ENCODE assay signal across 7 cellular contexts in the genomic region with DNA sequence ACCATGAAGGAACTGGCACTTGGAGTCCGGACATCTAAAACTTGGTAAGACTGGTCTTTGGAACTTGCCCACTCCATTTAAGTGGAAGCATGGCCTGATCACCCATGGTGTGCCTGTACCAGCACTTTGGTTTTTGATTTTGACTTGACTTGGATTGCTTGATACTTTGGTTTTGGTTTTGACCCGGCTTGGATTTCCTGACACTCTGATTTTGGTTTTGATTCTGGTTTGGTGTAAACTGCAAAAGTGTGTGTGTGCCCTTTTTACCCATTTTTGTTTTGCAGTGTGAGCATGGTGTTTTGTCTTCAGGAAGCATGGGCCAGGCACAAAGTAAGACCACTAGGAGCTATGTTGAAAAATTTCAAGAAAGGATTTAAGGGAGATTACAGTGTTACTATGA. TPM values are rescaled to one million over a fixed set of nuclear protein-coding genes. Genes with fewer than 3 reads are reported as not detected.
"Had no signal": no experiment of that assay in that cellular context is flagged by ENCODE, and none has a peak within 500 bp of the region (broad histone marks: within the 10 kb centered on the region; RNA-seq: fewer than 3 reads in every experiment).

No MANE protein-coding gene starts in this region.

RNA-seq across cellular contexts. Expression of gene MS4A6A, which starts 3.2 kb away (rescaled TPM):
- total RNA-seq: activated CD8-positive, alpha-beta T cell treated with anti-CD3 and anti-CD28 coated beads for 36 hours; activated naive CD8-positive, alpha-beta T cell treated with anti-CD3 and anti-CD28 coated beads for 36 hours; activated T-cell treated with anti-CD3 and anti-CD28 coated beads, Interleukin-2, amount 50 U/mL, for 72 hours; activated T-helper 2 cell treated with anti-CD3 and anti-CD28 coated beads, Interferon-gamma antibody, Interleukin-2, Interleukin-4, amounts not matched to agents 10 μg/mL and 5 μg/mL and 100 μg/mL, durations not matched to agents 14 hours and 24 hours and 36 hours; PC-3; SJSA1; T-helper 1 cell treated with Interleukin-12 subunit alpha and Interleukin-12 subunit beta and Interleukin-4 antibody, amounts not matched to agents 30 ng/mL and 1 ng/mL, for 36 hours had no signal

RNA-seq across cellular contexts. Expression of gene MS4A4E, which starts 56.8 kb away (rescaled TPM):
- total RNA-seq: activated CD8-positive, alpha-beta T cell treated with anti-CD3 and anti-CD28 coated beads for 36 hours; activated naive CD8-positive, alpha-beta T cell treated with anti-CD3 and anti-CD28 coated beads for 36 hours; activated T-cell treated with anti-CD3 and anti-CD28 coated beads, Interleukin-2, amount 50 U/mL, for 72 hours; activated T-helper 2 cell treated with anti-CD3 and anti-CD28 coated beads, Interferon-gamma antibody, Interleukin-2, Interleukin-4, amounts not matched to agents 10 μg/mL and 5 μg/mL and 100 μg/mL, durations not matched to agents 14 hours and 24 hours and 36 hours; PC-3; SJSA1; T-helper 1 cell treated with Interleukin-12 subunit alpha and Interleukin-12 subunit beta and Interleukin-4 antibody, amounts not matched to agents 30 ng/mL and 1 ng/mL, for 36 hours had no signal
